ENCODE assay signal across 1 cellular context in the genomic region with DNA sequence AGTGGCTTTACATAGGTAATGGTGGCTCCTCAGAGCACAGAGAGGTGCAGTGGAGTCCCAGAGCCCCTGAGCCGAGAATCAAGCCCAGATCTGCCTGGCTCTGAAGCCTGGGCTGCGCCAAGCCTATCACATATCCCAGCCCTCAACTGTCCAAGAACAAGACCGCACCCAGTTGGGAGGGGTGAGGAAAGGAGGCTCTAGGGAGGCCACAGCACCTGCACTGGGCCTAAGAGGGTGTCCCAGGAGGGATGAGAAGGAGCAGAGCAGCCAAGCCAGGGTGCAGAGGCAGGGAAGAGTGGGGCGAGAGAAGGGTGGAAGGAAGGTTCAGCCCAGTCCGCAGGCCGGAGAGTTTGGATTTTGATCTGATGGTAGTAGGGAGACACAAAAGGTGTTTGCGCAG.
TF ChIP-seq lines count a peak whose summit lies in the region.

No MANE protein-coding gene starts in this region.

TF ChIP-seq in GM23338, 12 proteins besides CTCF, POLR2A, EP300 and RAD21:
- TF ChIP-seq, protein P1, sequence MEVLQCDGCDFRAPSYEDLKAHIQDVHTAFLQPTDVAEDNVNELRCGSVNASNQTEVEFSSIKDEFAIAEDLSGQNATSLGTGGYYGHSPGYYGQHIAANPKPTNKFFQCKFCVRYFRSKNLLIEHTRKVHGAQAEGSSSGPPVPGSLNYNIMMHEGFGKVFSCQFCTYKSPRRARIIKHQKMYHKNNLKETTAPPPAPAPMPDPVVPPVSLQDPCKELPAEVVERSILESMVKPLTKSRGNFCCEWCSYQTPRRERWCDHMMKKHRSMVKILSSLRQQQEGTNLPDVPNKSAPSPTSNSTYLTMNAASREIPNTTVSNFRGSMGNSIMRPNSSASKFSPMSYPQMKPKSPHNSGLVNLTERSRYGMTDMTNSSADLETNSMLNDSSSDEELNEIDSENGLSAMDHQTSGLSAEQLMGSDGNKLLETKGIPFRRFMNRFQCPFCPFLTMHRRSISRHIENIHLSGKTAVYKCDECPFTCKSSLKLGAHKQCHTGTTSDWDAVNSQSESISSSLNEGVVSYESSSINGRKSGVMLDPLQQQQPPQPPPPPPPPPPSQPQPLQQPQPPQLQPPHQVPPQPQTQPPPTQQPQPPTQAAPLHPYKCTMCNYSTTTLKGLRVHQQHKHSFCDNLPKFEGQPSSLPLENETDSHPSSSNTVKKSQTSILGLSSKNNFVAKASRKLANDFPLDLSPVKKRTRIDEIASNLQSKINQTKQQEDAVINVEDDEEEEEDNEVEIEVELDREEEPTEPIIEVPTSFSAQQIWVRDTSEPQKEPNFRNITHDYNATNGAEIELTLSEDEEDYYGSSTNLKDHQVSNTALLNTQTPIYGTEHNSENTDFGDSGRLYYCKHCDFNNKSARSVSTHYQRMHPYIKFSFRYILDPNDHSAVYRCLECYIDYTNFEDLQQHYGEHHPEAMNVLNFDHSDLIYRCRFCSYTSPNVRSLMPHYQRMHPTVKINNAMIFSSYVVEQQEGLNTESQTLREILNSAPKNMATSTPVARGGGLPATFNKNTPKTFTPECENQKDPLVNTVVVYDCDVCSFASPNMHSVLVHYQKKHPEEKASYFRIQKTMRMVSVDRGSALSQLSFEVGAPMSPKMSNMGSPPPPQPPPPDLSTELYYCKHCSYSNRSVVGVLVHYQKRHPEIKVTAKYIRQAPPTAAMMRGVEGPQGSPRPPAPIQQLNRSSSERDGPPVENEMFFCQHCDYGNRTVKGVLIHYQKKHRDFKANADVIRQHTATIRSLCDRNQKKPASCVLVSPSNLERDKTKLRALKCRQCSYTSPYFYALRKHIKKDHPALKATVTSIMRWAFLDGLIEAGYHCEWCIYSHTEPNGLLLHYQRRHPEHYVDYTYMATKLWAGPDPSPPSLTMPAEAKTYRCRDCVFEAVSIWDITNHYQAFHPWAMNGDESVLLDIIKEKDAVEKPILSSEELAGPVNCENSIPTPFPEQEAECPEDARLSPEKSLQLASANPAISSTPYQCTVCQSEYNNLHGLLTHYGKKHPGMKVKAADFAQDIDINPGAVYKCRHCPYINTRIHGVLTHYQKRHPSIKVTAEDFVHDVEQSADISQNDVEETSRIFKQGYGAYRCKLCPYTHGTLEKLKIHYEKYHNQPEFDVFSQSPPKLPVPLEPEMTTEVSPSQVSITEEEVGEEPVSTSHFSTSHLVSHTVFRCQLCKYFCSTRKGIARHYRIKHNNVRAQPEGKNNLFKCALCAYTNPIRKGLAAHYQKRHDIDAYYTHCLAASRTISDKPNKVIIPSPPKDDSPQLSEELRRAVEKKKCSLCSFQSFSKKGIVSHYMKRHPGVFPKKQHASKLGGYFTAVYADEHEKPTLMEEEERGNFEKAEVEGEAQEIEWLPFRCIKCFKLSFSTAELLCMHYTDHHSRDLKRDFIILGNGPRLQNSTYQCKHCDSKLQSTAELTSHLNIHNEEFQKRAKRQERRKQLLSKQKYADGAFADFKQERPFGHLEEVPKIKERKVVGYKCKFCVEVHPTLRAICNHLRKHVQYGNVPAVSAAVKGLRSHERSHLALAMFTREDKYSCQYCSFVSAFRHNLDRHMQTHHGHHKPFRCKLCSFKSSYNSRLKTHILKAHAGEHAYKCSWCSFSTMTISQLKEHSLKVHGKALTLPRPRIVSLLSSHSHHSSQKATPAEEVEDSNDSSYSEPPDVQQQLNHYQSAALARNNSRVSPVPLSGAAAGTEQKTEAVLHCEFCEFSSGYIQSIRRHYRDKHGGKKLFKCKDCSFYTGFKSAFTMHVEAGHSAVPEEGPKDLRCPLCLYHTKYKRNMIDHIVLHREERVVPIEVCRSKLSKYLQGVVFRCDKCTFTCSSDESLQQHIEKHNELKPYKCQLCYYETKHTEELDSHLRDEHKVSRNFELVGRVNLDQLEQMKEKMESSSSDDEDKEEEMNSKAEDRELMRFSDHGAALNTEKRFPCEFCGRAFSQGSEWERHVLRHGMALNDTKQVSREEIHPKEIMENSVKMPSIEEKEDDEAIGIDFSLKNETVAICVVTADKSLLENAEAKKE (CRISPR knock-in tag; IDR thresholded peaks at IDR 0.05): no peak
- TF ChIP-seq ZNF114 (CRISPR knock-in tag; IDR thresholded peaks at IDR 0.05) (no peak), EZH2phosphoT487 (IDR thresholded peaks at IDR 0.05; ENCODE audit: unreplicated experiment) (no peak), STAT1 (IDR thresholded peaks at IDR 0.05; ENCODE audit: unreplicated experiment) (no peak), POLR2AphosphoS5 (IDR thresholded peaks at IDR 0.05; ENCODE audit: low read depth) (no peak), JUNB (IDR thresholded peaks at IDR 0.05; ENCODE audit: unreplicated experiment) (no peak), NANOG (IDR thresholded peaks at IDR 0.05; ENCODE audit: borderline replicate concordance) (no peak), CREB1 (CRISPR knock-in tag; IDR thresholded peaks at IDR 0.05; ENCODE audit: low read depth) (no peak), ZNF331 (CRISPR knock-in tag; IDR thresholded peaks at IDR 0.05; ENCODE audit: low read depth) (no peak), EZH2 (IDR thresholded peaks at IDR 0.05; ENCODE audit: low read depth, unreplicated experiment) (no peak)
- TF ChIP-seq, protein P2, sequence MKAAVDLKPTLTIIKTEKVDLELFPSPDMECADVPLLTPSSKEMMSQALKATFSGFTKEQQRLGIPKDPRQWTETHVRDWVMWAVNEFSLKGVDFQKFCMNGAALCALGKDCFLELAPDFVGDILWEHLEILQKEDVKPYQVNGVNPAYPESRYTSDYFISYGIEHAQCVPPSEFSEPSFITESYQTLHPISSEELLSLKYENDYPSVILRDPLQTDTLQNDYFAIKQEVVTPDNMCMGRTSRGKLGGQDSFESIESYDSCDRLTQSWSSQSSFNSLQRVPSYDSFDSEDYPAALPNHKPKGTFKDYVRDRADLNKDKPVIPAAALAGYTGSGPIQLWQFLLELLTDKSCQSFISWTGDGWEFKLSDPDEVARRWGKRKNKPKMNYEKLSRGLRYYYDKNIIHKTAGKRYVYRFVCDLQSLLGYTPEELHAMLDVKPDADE (IDR thresholded peaks at IDR 0.05): no peak
- TF ChIP-seq, protein P3, sequence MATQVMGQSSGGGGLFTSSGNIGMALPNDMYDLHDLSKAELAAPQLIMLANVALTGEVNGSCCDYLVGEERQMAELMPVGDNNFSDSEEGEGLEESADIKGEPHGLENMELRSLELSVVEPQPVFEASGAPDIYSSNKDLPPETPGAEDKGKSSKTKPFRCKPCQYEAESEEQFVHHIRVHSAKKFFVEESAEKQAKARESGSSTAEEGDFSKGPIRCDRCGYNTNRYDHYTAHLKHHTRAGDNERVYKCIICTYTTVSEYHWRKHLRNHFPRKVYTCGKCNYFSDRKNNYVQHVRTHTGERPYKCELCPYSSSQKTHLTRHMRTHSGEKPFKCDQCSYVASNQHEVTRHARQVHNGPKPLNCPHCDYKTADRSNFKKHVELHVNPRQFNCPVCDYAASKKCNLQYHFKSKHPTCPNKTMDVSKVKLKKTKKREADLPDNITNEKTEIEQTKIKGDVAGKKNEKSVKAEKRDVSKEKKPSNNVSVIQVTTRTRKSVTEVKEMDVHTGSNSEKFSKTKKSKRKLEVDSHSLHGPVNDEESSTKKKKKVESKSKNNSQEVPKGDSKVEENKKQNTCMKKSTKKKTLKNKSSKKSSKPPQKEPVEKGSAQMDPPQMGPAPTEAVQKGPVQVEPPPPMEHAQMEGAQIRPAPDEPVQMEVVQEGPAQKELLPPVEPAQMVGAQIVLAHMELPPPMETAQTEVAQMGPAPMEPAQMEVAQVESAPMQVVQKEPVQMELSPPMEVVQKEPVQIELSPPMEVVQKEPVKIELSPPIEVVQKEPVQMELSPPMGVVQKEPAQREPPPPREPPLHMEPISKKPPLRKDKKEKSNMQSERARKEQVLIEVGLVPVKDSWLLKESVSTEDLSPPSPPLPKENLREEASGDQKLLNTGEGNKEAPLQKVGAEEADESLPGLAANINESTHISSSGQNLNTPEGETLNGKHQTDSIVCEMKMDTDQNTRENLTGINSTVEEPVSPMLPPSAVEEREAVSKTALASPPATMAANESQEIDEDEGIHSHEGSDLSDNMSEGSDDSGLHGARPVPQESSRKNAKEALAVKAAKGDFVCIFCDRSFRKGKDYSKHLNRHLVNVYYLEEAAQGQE (IDR thresholded peaks at IDR 0.05; ENCODE audit: unreplicated experiment): no peak
